Comparison of ENCODE assay signal across 13 cellular contexts in genomic region chr2:37637122-37637875, GRCh38. TPM values are rescaled to one million over a fixed set of nuclear protein-coding genes. Genes with fewer than 3 reads are reported as not detected.
DNase-seq lines count a peak whose midpoint lies in the region; ATAC-seq and TF ChIP-seq lines count a peak whose summit lies in the region.
"Had no signal": no experiment of that assay in that cellular context is flagged by ENCODE, and none has a peak within 500 bp of the region (broad histone marks: within the 10 kb centered on the region; RNA-seq: fewer than 3 reads in every experiment).

No MANE protein-coding gene starts in this region.

- no peak for DNase-seq in activated T-cell treated with anti-CD3 and anti-CD28 coated beads, Interleukin-2, amount 50 U/mL, for 72 hours
- DNase-seq in activated T-cell treated with anti-CD3 and anti-CD28 coated beads for 4 hours (no peak), NOMO-1 (lab: John Stamatoyannopoulos, UW; ENCODE audit: unreplicated experiment in 2 of 2) (peak; percentile 71 to 87), brain microvascular endothelial cell (no peak), type B pancreatic cell (ENCODE audit: extremely low spot score, unreplicated experiment) (no peak), iPS-NIHi7 (ENCODE audit: extremely low spot score) (no peak), coronary artery (ENCODE audit: low spot score) (no peak), PC-9 (no peak)
- DNase-seq: NCI-H1930, Right ventricle myocardium superior, small intestine had no signal

- peak overlapping the region; percentile 61 for H3K27ac Mint-ChIP-seq in activated T-cell treated with anti-CD3 and anti-CD28 coated beads, Interleukin-2, amount 50 U/mL, for 72 hours
- peak overlapping the region; percentile 44 for H3K27ac Mint-ChIP-seq in type B pancreatic cell

- H3K4me1 ChIP-seq in PC-9 (replicated peaks; ENCODE audit: insufficient read depth): no peaks in the 10 kb centered on the region

- CTCF ChIA-PET in PC-9 (lab: Charles Lee): no interaction called here

- H4K20me1 ChIP-seq in PC-9 (ENCODE audit: insufficient read depth): no peaks in the 10 kb centered on the region

- no peak overlapping the region for H3K4me3 ChIP-seq in brain microvascular endothelial cell (ENCODE audit: low read depth, low read length)
- H3K4me3 ChIP-seq in coronary artery: no peak overlapping the region
- no peak overlapping the region for H3K4me3 ChIP-seq in PC-9

- TF ChIP-seq CTCF in brain microvascular endothelial cell (IDR thresholded peaks at IDR 0.05; ENCODE audit: low read depth, low read length, missing control alignments) (peak; percentile 45), type B pancreatic cell (conservative IDR thresholded peaks at IDR 0.05) (no peak), coronary artery (IDR thresholded peaks at IDR 0.05) (no peak), PC-9 (conservative IDR thresholded peaks at IDR 0.05) (no peak)

- in situ Hi-C loops in brain microvascular endothelial cell (cut with HindIII; ENCODE audit: low pct_ligation_motif_present, low sequenced_read_pairs): no loop called here

- no peak overlapping the region for H3K27ac ChIP-seq in brain microvascular endothelial cell
- H3K27ac ChIP-seq in coronary artery: no peak overlapping the region
- no peak overlapping the region for H3K27ac ChIP-seq in PC-9
- H3K27ac ChIP-seq: C4-2B had no signal

- peaks cover 12% of the 10 kb centered on the region for H3K36me3 ChIP-seq in brain microvascular endothelial cell (replicated peaks)
- H3K36me3 ChIP-seq in PC-9 (ENCODE audit: low read depth): 0 out of 2 replicates have a peak, but pooled peaks cover 6% of the 10 kb centered on the region

- peaks cover 0 to 2% of the 10 kb centered on the region in 2 donors for H3K9me3 Mint-ChIP-seq in activated T-cell treated with anti-CD3 and anti-CD28 coated beads, Interleukin-2, amount 50 U/mL, for 72 hours
- H3K9me3 Mint-ChIP-seq in type B pancreatic cell: no peaks in the 10 kb centered on the region

- peaks cover 9% of the 10 kb centered on the region; the same call in 1 of the 2 replicates for H3F3A ChIP-seq in PC-9 (ENCODE audit: insufficient read depth, low read depth)

- H3K79me2 ChIP-seq in PC-9 (ENCODE audit: low read depth): no peaks in the 10 kb centered on the region

- intact Hi-C loops in PC-9 (cut with micrococcal nuclease; ENCODE audit: unreplicated experiment): no loop called here

- peak overlapping the region in 1 of 2 donors; percentile 66 for H3K4me3 Mint-ChIP-seq in activated T-cell treated with anti-CD3 and anti-CD28 coated beads, Interleukin-2, amount 50 U/mL, for 72 hours
- H3K4me3 Mint-ChIP-seq in type B pancreatic cell: no peak overlapping the region
- H3K4me3 Mint-ChIP-seq: neural crest cell had no signal

- peaks cover 6 to 19% of the 10 kb centered on the region in 2 donors for H3K36me3 Mint-ChIP-seq in activated T-cell treated with anti-CD3 and anti-CD28 coated beads, Interleukin-2, amount 50 U/mL, for 72 hours (ENCODE audit: insufficient read depth in 2 of 2)
- H3K36me3 Mint-ChIP-seq in type B pancreatic cell: peaks cover 11% of the 10 kb centered on the region

- no peaks in the 10 kb centered on the region for H3K27me3 Mint-ChIP-seq in activated T-cell treated with anti-CD3 and anti-CD28 coated beads, Interleukin-2, amount 50 U/mL, for 72 hours (ENCODE audit: low read depth)
- H3K27me3 Mint-ChIP-seq in type B pancreatic cell: peaks cover 6% of the 10 kb centered on the region

- H3K9me3 ChIP-seq in PC-9 (ENCODE audit: insufficient read depth, low read depth): no peaks in the 10 kb centered on the region

- H3K4me2 ChIP-seq in PC-9: no peak overlapping the region

- no peak overlapping the region for H2AFZ ChIP-seq in PC-9

- BruUV-seq in PC-9 (replicated peaks; lab: Mats Ljungman, UMichigan): no TSS peak

- ATAC-seq in activated T-cell treated with anti-CD3 and anti-CD28 coated beads, Interleukin-2, amount 50 U/mL, for 72 hours (replicated peaks in 1 of 2): no peak

- POLR2A ChIA-PET in PC-9 (lab: Charles Lee; ENCODE audit: unreplicated experiment): no interaction called here

- 0 out of 2 replicates have a peak, but pooled peaks cover 4% of the 10 kb centered on the region for H3K9me2 ChIP-seq in PC-9 (ENCODE audit: insufficient read depth)

- no peaks in the 10 kb centered on the region for H3K27me3 ChIP-seq in brain microvascular endothelial cell (replicated peaks)
- H3K27me3 ChIP-seq in PC-9 (ENCODE audit: insufficient read depth, low read depth): no peaks in the 10 kb centered on the region

- peaks cover 73% of the 10 kb centered on the region for H3K4me1 Mint-ChIP-seq in activated T-cell treated with anti-CD3 and anti-CD28 coated beads, Interleukin-2, amount 50 U/mL, for 72 hours (ENCODE audit: low read depth)
- H3K4me1 Mint-ChIP-seq in type B pancreatic cell (ENCODE audit: unreplicated experiment): peaks cover 18% of the 10 kb centered on the region

RNA-seq across cellular contexts. Expression of gene CDC42EP3, which starts 34.1 kb away (rescaled TPM):
- total RNA-seq in activated T-cell treated with anti-CD3 and anti-CD28 coated beads, Interleukin-2, amount 50 U/mL, for 72 hours: 10 to 100 TPM; 27.0 to 28.9 TPM
- 43.7 and 65.4 TPM in 2 replicates for total RNA-seq in type B pancreatic cell (ENCODE audit: low replicate concordance)
- total RNA-seq in PC-9 (2021): 41.6 and 54.1 TPM in 2 replicates

Comparison
In these comparisons a context has a peak if more than half of its experiments do, and no peak if none do; other contexts are left out.
1. DNase-seq: peak in NOMO-1 (2 of 2); none in activated T-cell treated with anti-CD3 and anti-CD28 coated beads, Interleukin-2, amount 50 U/mL, for 72 hours (0 of 2), activated T-cell treated with anti-CD3 and anti-CD28 coated beads for 4 hours (single experiment), brain microvascular endothelial cell (single experiment), type B pancreatic cell (single experiment), iPS-NIHi7 (single experiment), coronary artery (single experiment) and PC-9 (0 of 2).